Comparison of ENCODE assay signal across 22 cellular contexts in the genomic region with DNA sequence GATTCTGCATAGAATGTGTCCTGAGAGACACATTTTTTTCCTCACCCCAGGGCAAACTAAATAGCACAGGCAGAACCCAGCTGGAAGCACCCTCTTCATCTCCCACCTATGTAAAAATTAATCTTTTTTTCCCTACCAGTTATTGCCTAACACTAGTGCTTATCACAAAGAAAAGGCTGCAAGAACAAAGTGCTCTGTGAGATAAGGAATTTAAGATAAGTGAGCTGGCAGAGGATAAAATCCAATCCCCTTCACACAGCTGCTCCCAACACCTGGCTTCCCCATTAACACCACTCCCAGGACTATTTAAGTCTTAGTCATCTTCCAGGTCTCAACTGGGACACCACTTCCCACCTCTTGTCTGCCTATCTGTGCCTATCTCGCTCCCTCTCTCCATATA.
A peak's percentile ranks its signal among the peaks of the same experiment; 100 is the strongest.
DNase-seq lines count a peak whose midpoint lies in the region; ATAC-seq, FAIRE-seq and TF ChIP-seq lines count a peak whose summit lies in the region.
"Had no signal": no experiment of that assay in that cellular context is flagged by ENCODE, and none has a peak within 500 bp of the region (broad histone marks: within the 10 kb centered on the region; RNA-seq: fewer than 3 reads in every experiment).

No MANE protein-coding gene starts in this region.

- CTCF ChIA-PET in HepG2 (lab: Yijun Ruan, JAX; ENCODE audit: low intra/inter-chr PET ratio, low total read pairs) (no interaction called here), PC-9 (lab: Charles Lee) (interaction anchor here (0.7 kb wide), 1 partner anchor 82 kb away, joined by 3 read pairs; no protein-coding TSS in a partner anchor)

- TF ChIP-seq EP300 in HepG2 (IDR thresholded peaks at IDR 0.05; ENCODE audit: low read depth in 2 of 2, low read length in 2 of 2) (no peak), HepG2 (CRISPR knock-in tag; IDR thresholded peaks at IDR 0.05; ENCODE audit: borderline replicate concordance) (no peak)

- no peak for TF ChIP-seq RAD21 in HepG2 (CRISPR knock-in tag; IDR thresholded peaks at IDR 0.05)

- H3K4me1 ChIP-seq in body of pancreas = peaks cover 34% of the 10 kb centered on the region
- H3K4me1 ChIP-seq in HepG2 (ENCODE audit: insufficient read depth, low read length) = peaks cover 27% of the 10 kb centered on the region
- H3K4me1 ChIP-seq in PC-9 (replicated peaks; ENCODE audit: insufficient read depth) = peaks cover 27% of the 10 kb centered on the region
- H3K4me1 ChIP-seq: parathyroid adenoma had no signal

- DNase-seq in DMS 273 (lab: John Stamatoyannopoulos, UW; ENCODE audit: unreplicated experiment) (peak; percentile 46), NCI-H146 treated with DMSO at 0.1 percent for 48 hours (lab: John Stamatoyannopoulos, UW; ENCODE audit: unreplicated experiment) (peak; percentile 12), body of pancreas (peak in 2 of 4 donors; percentile 11 to 32), HepG2 (ENCODE audit: low spot score) (no peak), PC-9 (no peak), cerebellum (ENCODE audit: low spot score) (no peak)
- DNase-seq: activated CD8-positive, alpha-beta memory T cell treated with anti-CD3 and anti-CD28 coated beads, Interleukin-2, amount 10 ng/mL, durations not matched to agents 7 days and 5 days; activated naive CD4-positive, alpha-beta T cell treated with Interleukin-2 at 50 U/mL for 16 hours; activated T-cell treated with anti-CD3 and anti-CD28 coated beads, Interleukin-2, amount 50 U/mL, for 72 hours; cerebellar nuclear complex; dorsolateral prefrontal cortex; GDM1; Kasumi-1; kidney glomerular epithelial cell; NCI-H1694 treated with DMSO at 0.1 percent for 48 hours; SHP77 treated with DMSO at 0.1 percent for 48 hours; stimulated activated CD4-positive, alpha-beta T cell treated with anti-CD3 and anti-CD28 coated beads, Interleukin-2, amount 100 ng/mL, for 48 hours; SW 1271; upper lobe of left lung had no signal

- H3K79me2 ChIP-seq in HepG2 (ENCODE audit: insufficient read depth, low read length) (no peaks in the 10 kb centered on the region), PC-9 (ENCODE audit: low read depth) (no peaks in the 10 kb centered on the region)
- H3K79me2 ChIP-seq: parathyroid adenoma had no signal

- FAIRE-seq in HepG2 (lab: Jason Lieb, UNC) = no peak

- no peak overlapping the region for H3K9ac ChIP-seq in HepG2 (ENCODE audit: insufficient read depth, low read depth, low read length)
- H3K9ac ChIP-seq: parathyroid adenoma had no signal

- H3F3A ChIP-seq in PC-9 (ENCODE audit: insufficient read depth, low read depth) = no peaks in the 10 kb centered on the region; the same call in 1 of the 2 replicates

- POLR2A ChIA-PET in HepG2 (lab: Yijun Ruan, JAX) (no interaction called here), PC-9 (lab: Charles Lee; ENCODE audit: unreplicated experiment) (no interaction called here)

- ATAC-seq in body of pancreas (peak; percentile 64), HepG2 (peak; percentile 24; the same call in 1 of the 3 replicates), GM18873 (IDR thresholded peaks at IDR 0.05; ENCODE audit: low FRiP score, unreplicated experiment) (no peak), GM19467 (IDR thresholded peaks at IDR 0.05; ENCODE audit: unreplicated experiment) (no peak)
- ATAC-seq: activated CD8-positive, alpha-beta memory T cell treated with anti-CD3 and anti-CD28 coated beads, Interleukin-2, amount 10 ng/mL, durations not matched to agents 7 days and 5 days; activated T-cell treated with anti-CD3 and anti-CD28 coated beads, Interleukin-2, amount 50 U/mL, for 72 hours had no signal

- BruUV-seq in HepG2 (replicated peaks; lab: Mats Ljungman, UMichigan) (no TSS peak), PC-9 (replicated peaks; lab: Mats Ljungman, UMichigan) (no TSS peak)

- in situ Hi-C loops in HepG2 (cut with HindIII; ENCODE audit: extremely low pct_ligation_motif_present, low pct_unique_long_range_greater_than_20kb) = no loop called here

- H3K9me2 ChIP-seq in PC-9 (ENCODE audit: insufficient read depth) = no peaks in the 10 kb centered on the region

- H3K27ac ChIP-seq in body of pancreas = peak overlapping the region in 2 of 4 donors; percentile 34 to 38
- no peak overlapping the region for H3K27ac ChIP-seq in HepG2 (ENCODE audit: extremely low read length, insufficient read depth, low read length)
- H3K27ac ChIP-seq in PC-9 = no peak overlapping the region
- H3K27ac ChIP-seq: dorsolateral prefrontal cortex, parathyroid adenoma, upper lobe of left lung had no signal

- H3K4me2 ChIP-seq in HepG2 (ENCODE audit: low read depth, low read length) = peak overlapping the region; percentile 8; the same call in 1 of the 2 replicates
- no peak overlapping the region for H3K4me2 ChIP-seq in PC-9

- no peaks in the 10 kb centered on the region for H3K27me3 ChIP-seq in body of pancreas
- H3K27me3 ChIP-seq in HepG2 (ENCODE audit: control insufficient read depth in 1 of 2, insufficient read depth in 2 of 2, low read length in 2 of 2) = peaks cover 0 to 2% of the 10 kb centered on the region in 2 experiments; a peak in 1 of 5 replicates
- H3K27me3 ChIP-seq in PC-9 (ENCODE audit: insufficient read depth, low read depth) = no peaks in the 10 kb centered on the region
- H3K27me3 ChIP-seq: upper lobe of left lung had no signal

- H3K36me3 ChIP-seq in body of pancreas (replicated peaks in 1 of 2; ENCODE audit: insufficient read depth in 1 of 2, low read depth in 2 of 2) (no peaks in the 10 kb centered on the region), HepG2 (replicated peaks in 1 of 2; ENCODE audit: control insufficient read depth in 1 of 2, insufficient read depth in 2 of 2, low read length in 2 of 2) (no peaks in the 10 kb centered on the region), PC-9 (ENCODE audit: low read depth) (no peaks in the 10 kb centered on the region)
- H3K36me3 ChIP-seq: upper lobe of left lung had no signal

- H2AFZ ChIP-seq in HepG2 (ENCODE audit: low read length) (no peak overlapping the region), PC-9 (no peak overlapping the region)
- H2AFZ ChIP-seq: parathyroid adenoma had no signal

- TF ChIP-seq POLR2A in body of pancreas (IDR thresholded peaks at IDR 0.05) (no peak), HepG2 (IDR thresholded peaks at IDR 0.05; ENCODE audit: insufficient read depth in 1 of 2, low read depth in 2 of 2, low read length in 2 of 2) (no peak)

- TF ChIP-seq CTCF in body of pancreas (IDR thresholded peaks at IDR 0.05) = no peak
- no peak for TF ChIP-seq CTCF in HepG2 (CRISPR knock-in tag; IDR thresholded peaks at IDR 0.05)
- no peak for TF ChIP-seq CTCF in PC-9 (conservative IDR thresholded peaks at IDR 0.05)

- intact Hi-C loops in body of pancreas (cut with DNase I) (loop anchor here (10.0 kb wide), 1 partner anchor 92 kb away; no protein-coding TSS in a partner anchor), HepG2 (cut with micrococcal nuclease; ENCODE audit: unreplicated experiment) (no loop called here), PC-9 (cut with micrococcal nuclease; ENCODE audit: unreplicated experiment) (loop anchor here (5.0 kb wide), 1 partner anchor 360 kb away; a partner anchor contains a TSS)

- 45 to 46% methylated on average over 1 of the region's 1 CpG for WGBS in body of pancreas, 2 donors
- 0% methylated on average over 1 of the region's 1 CpG for WGBS in HepG2 (ENCODE audit: low lambda C conversion rate)

- H3K4me3 ChIP-seq in body of pancreas (no peak overlapping the region), HepG2 (replicated peaks in 1 of 3; ENCODE audit: insufficient read depth in 1 of 3, low read depth in 2 of 3, low read length in 3 of 3) (no peak overlapping the region), PC-9 (no peak overlapping the region)
- H3K4me3 ChIP-seq: dorsolateral prefrontal cortex, upper lobe of left lung had no signal

- H4K20me1 ChIP-seq in HepG2 (ENCODE audit: insufficient read depth, low read length) = no peaks in the 10 kb centered on the region
- no peaks in the 10 kb centered on the region for H4K20me1 ChIP-seq in PC-9 (ENCODE audit: insufficient read depth)

- H3K9me3 ChIP-seq in body of pancreas (no peaks in the 10 kb centered on the region), HepG2 (ENCODE audit: low read length) (no peaks in the 10 kb centered on the region), PC-9 (ENCODE audit: insufficient read depth, low read depth) (no peaks in the 10 kb centered on the region)
- H3K9me3 ChIP-seq: upper lobe of left lung had no signal

TF ChIP-seq in HepG2, 621 proteins besides CTCF, POLR2A, EP300 and RAD21 (continues in another document):
- TF ChIP-seq MIER2 (CRISPR knock-in tag; IDR thresholded peaks at IDR 0.05) (no peak), ZNF776 (CRISPR knock-in tag; IDR thresholded peaks at IDR 0.05) (no peak), ZNF501 (CRISPR knock-in tag; IDR thresholded peaks at IDR 0.05) (no peak), ZNF350 (CRISPR knock-in tag; IDR thresholded peaks at IDR 0.05; ENCODE audit: borderline replicate concordance, low read depth) (no peak), ZFP36L1 (CRISPR knock-in tag; IDR thresholded peaks at IDR 0.05) (no peak)
- TF ChIP-seq, protein P1, sequence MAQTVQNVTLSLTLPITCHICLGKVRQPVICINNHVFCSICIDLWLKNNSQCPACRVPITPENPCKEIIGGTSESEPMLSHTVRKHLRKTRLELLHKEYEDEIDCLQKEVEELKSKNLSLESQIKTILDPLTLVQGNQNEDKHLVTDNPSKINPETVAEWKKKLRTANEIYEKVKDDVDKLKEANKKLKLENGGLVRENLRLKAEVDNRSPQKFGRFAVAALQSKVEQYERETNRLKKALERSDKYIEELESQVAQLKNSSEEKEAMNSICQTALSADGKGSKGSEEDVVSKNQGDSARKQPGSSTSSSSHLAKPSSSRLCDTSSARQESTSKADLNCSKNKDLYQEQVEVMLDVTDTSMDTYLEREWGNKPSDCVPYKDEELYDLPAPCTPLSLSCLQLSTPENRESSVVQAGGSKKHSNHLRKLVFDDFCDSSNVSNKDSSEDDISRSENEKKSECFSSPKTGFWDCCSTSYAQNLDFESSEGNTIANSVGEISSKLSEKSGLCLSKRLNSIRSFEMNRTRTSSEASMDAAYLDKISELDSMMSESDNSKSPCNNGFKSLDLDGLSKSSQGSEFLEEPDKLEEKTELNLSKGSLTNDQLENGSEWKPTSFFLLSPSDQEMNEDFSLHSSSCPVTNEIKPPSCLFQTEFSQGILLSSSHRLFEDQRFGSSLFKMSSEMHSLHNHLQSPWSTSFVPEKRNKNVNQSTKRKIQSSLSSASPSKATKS (CRISPR knock-in tag; IDR thresholded peaks at IDR 0.05) = no peak
- TF ChIP-seq, protein P2, sequence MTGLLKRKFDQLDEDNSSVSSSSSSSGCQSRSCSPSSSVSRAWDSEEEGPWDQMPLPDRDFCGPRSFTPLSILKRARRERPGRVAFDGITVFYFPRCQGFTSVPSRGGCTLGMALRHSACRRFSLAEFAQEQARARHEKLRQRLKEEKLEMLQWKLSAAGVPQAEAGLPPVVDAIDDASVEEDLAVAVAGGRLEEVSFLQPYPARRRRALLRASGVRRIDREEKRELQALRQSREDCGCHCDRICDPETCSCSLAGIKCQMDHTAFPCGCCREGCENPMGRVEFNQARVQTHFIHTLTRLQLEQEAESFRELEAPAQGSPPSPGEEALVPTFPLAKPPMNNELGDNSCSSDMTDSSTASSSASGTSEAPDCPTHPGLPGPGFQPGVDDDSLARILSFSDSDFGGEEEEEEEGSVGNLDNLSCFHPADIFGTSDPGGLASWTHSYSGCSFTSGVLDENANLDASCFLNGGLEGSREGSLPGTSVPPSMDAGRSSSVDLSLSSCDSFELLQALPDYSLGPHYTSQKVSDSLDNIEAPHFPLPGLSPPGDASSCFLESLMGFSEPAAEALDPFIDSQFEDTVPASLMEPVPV (CRISPR knock-in tag; IDR thresholded peaks at IDR 0.05) = no peak

Comparison
In these comparisons a context has a peak if more than half of its experiments do, and no peak if none do; other contexts are left out.
1. DNase-seq: peak in DMS 273 (single experiment) and NCI-H146 treated with DMSO at 0.1 percent for 48 hours (single experiment); none in HepG2 (single experiment), PC-9 (0 of 2) and cerebellum (single experiment).
2. ATAC-seq: peak in body of pancreas (single experiment) and HepG2 (single experiment); none in GM18873 (single experiment) and GM19467 (single experiment).